6 cellular contexts compared by ENCODE assay signal in the genomic region with DNA sequence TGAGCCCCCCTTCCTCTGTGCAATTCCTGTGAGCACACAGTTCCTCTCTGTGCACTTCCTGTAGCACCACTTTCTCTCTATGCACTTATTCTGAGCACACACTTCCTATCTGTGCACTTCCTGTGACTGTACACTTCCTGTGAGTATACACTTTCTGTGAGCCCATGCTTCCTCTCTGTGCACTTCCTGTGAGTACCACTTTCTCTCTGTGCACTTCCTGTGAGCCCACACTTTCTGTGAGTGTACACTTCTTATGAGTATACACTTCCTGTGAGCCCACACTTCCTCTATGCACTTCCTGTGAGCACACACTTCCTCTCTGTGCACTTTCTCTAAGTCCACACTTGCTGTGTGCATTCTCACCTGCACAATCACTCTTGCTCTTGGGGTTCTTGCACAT.
DNase-seq lines count a peak whose midpoint lies in the region; ATAC-seq and TF ChIP-seq lines count a peak whose summit lies in the region.
"Not testable (repeated sequence)": the region's sequence is repeated elsewhere in the genome, so short reads cannot be mapped to it uniquely, and the experiment has no call there.

No MANE protein-coding gene starts in this region.

- H3K4me2 ChIP-seq in DOHH2 (ENCODE audit: low read length), result not testable (repeated sequence)

- POLR2A ChIA-PET in activated CD4-positive, alpha-beta memory T cell treated with anti-CD3 and anti-CD28 coated beads, Interleukin-2, amount 10 ng/mL, durations not matched to agents 7 days and 5 days (lab: Charles Lee), result not testable (repeated sequence)

- H3K79me2 ChIP-seq in DOHH2 (ENCODE audit: control insufficient read depth, low read length), result not testable (repeated sequence)

- H3K27me3 Mint-ChIP-seq in activated CD4-positive, alpha-beta memory T cell treated with anti-CD3 and anti-CD28 coated beads, Interleukin-2, amount 10 ng/mL, durations not matched to agents 7 days and 5 days; activated naive CD4-positive, alpha-beta T cell treated with anti-CD3 and anti-CD28 coated beads, Interleukin-2, amount 10 ng/mL, durations not matched to agents 7 days and 5 days; activated naive CD8-positive, alpha-beta T cell treated with anti-CD3 and anti-CD28 coated beads, Interleukin-2, amount 50 U/mL, for 24 hours; nephron progenitor cell (ENCODE audit: low read depth, poor library complexity): not testable (repeated sequence)

- H3K4me1 ChIP-seq in DOHH2 (ENCODE audit: control insufficient read depth, low read length), result not testable (repeated sequence)

- H3K36me3 Mint-ChIP-seq in activated CD4-positive, alpha-beta memory T cell treated with anti-CD3 and anti-CD28 coated beads, Interleukin-2, amount 10 ng/mL, durations not matched to agents 7 days and 5 days (ENCODE audit: low read depth); activated naive CD4-positive, alpha-beta T cell treated with anti-CD3 and anti-CD28 coated beads, Interleukin-2, amount 10 ng/mL, durations not matched to agents 7 days and 5 days; activated naive CD8-positive, alpha-beta T cell treated with anti-CD3 and anti-CD28 coated beads, Interleukin-2, amount 50 U/mL, for 24 hours (ENCODE audit: low read depth); nephron progenitor cell (ENCODE audit: low read depth): not testable (repeated sequence)

- not testable (repeated sequence) for H3K36me3 ChIP-seq in DOHH2 (ENCODE audit: control insufficient read depth, low read length)

- H3K4me3 ChIP-seq in DOHH2 (ENCODE audit: low read length), result not testable (repeated sequence)

- H3K9me3 ChIP-seq in DOHH2 (ENCODE audit: control insufficient read depth, insufficient read depth, low read length), result peaks cover 22% of the 10 kb centered on the region

- H4K20me1 ChIP-seq in DOHH2 (ENCODE audit: control insufficient read depth, insufficient read depth, low read depth, low read length), result not testable (repeated sequence)

- H3K27ac ChIP-seq in DOHH2 (ENCODE audit: low read depth, low read length), result peak overlapping the region; percentile 48; the same call in 1 of the 2 replicates

- H3K9me3 Mint-ChIP-seq in activated CD4-positive, alpha-beta memory T cell treated with anti-CD3 and anti-CD28 coated beads, Interleukin-2, amount 10 ng/mL, durations not matched to agents 7 days and 5 days, result peaks cover 16% of the 10 kb centered on the region
- peaks cover 25% of the 10 kb centered on the region for H3K9me3 Mint-ChIP-seq in activated naive CD4-positive, alpha-beta T cell treated with anti-CD3 and anti-CD28 coated beads, Interleukin-2, amount 10 ng/mL, durations not matched to agents 7 days and 5 days
- H3K9me3 Mint-ChIP-seq in activated naive CD8-positive, alpha-beta T cell treated with anti-CD3 and anti-CD28 coated beads, Interleukin-2, amount 50 U/mL, for 24 hours, result peaks cover 13% of the 10 kb centered on the region
- peaks cover 13% of the 10 kb centered on the region for H3K9me3 Mint-ChIP-seq in nephron progenitor cell

- H3K4me3 Mint-ChIP-seq in activated CD4-positive, alpha-beta memory T cell treated with anti-CD3 and anti-CD28 coated beads, Interleukin-2, amount 10 ng/mL, durations not matched to agents 7 days and 5 days; activated naive CD4-positive, alpha-beta T cell treated with anti-CD3 and anti-CD28 coated beads, Interleukin-2, amount 10 ng/mL, durations not matched to agents 7 days and 5 days; activated naive CD8-positive, alpha-beta T cell treated with anti-CD3 and anti-CD28 coated beads, Interleukin-2, amount 50 U/mL, for 24 hours; nephron progenitor cell: not testable (repeated sequence)

- H3K27ac Mint-ChIP-seq in activated CD4-positive, alpha-beta memory T cell treated with anti-CD3 and anti-CD28 coated beads, Interleukin-2, amount 10 ng/mL, durations not matched to agents 7 days and 5 days, result peak overlapping the region; percentile 49
- peak overlapping the region; percentile 52 for H3K27ac Mint-ChIP-seq in activated naive CD4-positive, alpha-beta T cell treated with anti-CD3 and anti-CD28 coated beads, Interleukin-2, amount 10 ng/mL, durations not matched to agents 7 days and 5 days
- H3K27ac Mint-ChIP-seq in activated naive CD8-positive, alpha-beta T cell treated with anti-CD3 and anti-CD28 coated beads, Interleukin-2, amount 50 U/mL, for 24 hours, result peak overlapping the region; percentile 65
- peak overlapping the region; percentile 60 for H3K27ac Mint-ChIP-seq in nephron progenitor cell

- CTCF ChIA-PET in activated CD4-positive, alpha-beta memory T cell treated with anti-CD3 and anti-CD28 coated beads, Interleukin-2, amount 10 ng/mL, durations not matched to agents 7 days and 5 days (lab: Charles Lee); activated naive CD4-positive, alpha-beta T cell treated with anti-CD3 and anti-CD28 coated beads, Interleukin-2, amount 10 ng/mL, durations not matched to agents 7 days and 5 days (lab: Charles Lee): not testable (repeated sequence)

- not testable (repeated sequence) for TF ChIP-seq CTCF in DOHH2 (IDR thresholded peaks at IDR 0.05; ENCODE audit: low read depth, low read length, poor library complexity, severe bottlenecking); nephron progenitor cell (IDR thresholded peaks at IDR 0.05)

- H3K9me2 ChIP-seq in DOHH2 (replicated peaks; ENCODE audit: control insufficient read depth, low read length), result not testable (repeated sequence)

- not testable (repeated sequence) for H3K27me3 ChIP-seq in DOHH2 (ENCODE audit: control insufficient read depth, low read length)

- peak; percentile 14 for DNase-seq in MV-4-11 (lab: John Stamatoyannopoulos, UW)
- not testable (repeated sequence) for DNase-seq in activated CD4-positive, alpha-beta memory T cell treated with anti-CD3 and anti-CD28 coated beads, Interleukin-2, amount 10 ng/mL, durations not matched to agents 7 days and 5 days; activated naive CD4-positive, alpha-beta T cell treated with anti-CD3 and anti-CD28 coated beads, Interleukin-2, amount 10 ng/mL, durations not matched to agents 7 days and 5 days; activated naive CD8-positive, alpha-beta T cell treated with anti-CD3 and anti-CD28 coated beads, Interleukin-2, amount 50 U/mL, for 24 hours; nephron progenitor cell

- H3K4me1 Mint-ChIP-seq in activated CD4-positive, alpha-beta memory T cell treated with anti-CD3 and anti-CD28 coated beads, Interleukin-2, amount 10 ng/mL, durations not matched to agents 7 days and 5 days; activated naive CD4-positive, alpha-beta T cell treated with anti-CD3 and anti-CD28 coated beads, Interleukin-2, amount 10 ng/mL, durations not matched to agents 7 days and 5 days; activated naive CD8-positive, alpha-beta T cell treated with anti-CD3 and anti-CD28 coated beads, Interleukin-2, amount 50 U/mL, for 24 hours; nephron progenitor cell: not testable (repeated sequence)

- ATAC-seq in activated naive CD8-positive, alpha-beta T cell treated with anti-CD3 and anti-CD28 coated beads, Interleukin-2, amount 50 U/mL, for 24 hours, result peak; percentile 43

- peaks cover 15% of the 10 kb centered on the region for H3F3A ChIP-seq in DOHH2 (ENCODE audit: control insufficient read depth, insufficient read depth)
